1 cellular context compared by ENCODE assay signal in genomic region chr19:1027953-1028902, GRCh38.
A peak's percentile ranks its signal among the peaks of the same experiment; 100 is the strongest.
TF ChIP-seq lines count a peak whose summit lies in the region.

No MANE protein-coding gene starts in this region.

TF ChIP-seq in SK-N-SH, 30 proteins besides CTCF, POLR2A, EP300 and RAD21:
- TF ChIP-seq RCOR1 (IDR thresholded peaks at IDR 0.05; ENCODE audit: low read length) (peak; percentile 73; the same call in 1 of the 2 replicates), MEF2A (IDR thresholded peaks at IDR 0.05; ENCODE audit: borderline replicate concordance, low read depth) (no peak), CHD2 (IDR thresholded peaks at IDR 0.05; ENCODE audit: low read length, partially characterized antibody) (no peak), GATA2 (CRISPR knock-in tag; IDR thresholded peaks at IDR 0.05) (no peak), FOXM1 (IDR thresholded peaks at IDR 0.05; ENCODE audit: low read depth) (no peak), FOSL2 (IDR thresholded peaks at IDR 0.05; ENCODE audit: borderline replicate concordance, low read depth) (no peak), SIN3A (IDR thresholded peaks at IDR 0.05; ENCODE audit: borderline replicate concordance, low read depth, low read length) (peak; percentile 77; the same call in 1 of the 2 replicates), ZBTB33 (IDR thresholded peaks at IDR 0.05; ENCODE audit: borderline replicate concordance, low read depth) (0 out of 2 replicates have a peak, but pooled peaks have one; percentile 14), MXI1 (IDR thresholded peaks at IDR 0.05; ENCODE audit: low read depth, low read length) (no peak), GABPA (IDR thresholded peaks at IDR 0.05; ENCODE audit: low read depth) (peak; percentile 62; the same call in 1 of the 2 replicates), NFIC (IDR thresholded peaks at IDR 0.05; ENCODE audit: borderline replicate concordance) (0 out of 2 replicates have a peak, but pooled peaks have one; percentile 9), JUND (IDR thresholded peaks at IDR 0.05) (no peak), TEAD4 (IDR thresholded peaks at IDR 0.05; ENCODE audit: borderline replicate concordance, insufficient read depth) (peak; percentile 90), POLR2AphosphoS5 (IDR thresholded peaks at IDR 0.05; ENCODE audit: low read depth, low read length) (peak; percentile 69; the same call in 1 of the 2 replicates), FOXJ3 (CRISPR knock-in tag; IDR thresholded peaks at IDR 0.05) (no peak), EZH2phosphoT487 (IDR thresholded peaks at IDR 0.05; ENCODE audit: borderline replicate concordance, low read depth) (no peak), TAF1 (IDR thresholded peaks at IDR 0.05; ENCODE audit: borderline replicate concordance, low read depth, low read length) (peak; percentile 70), RXRA (IDR thresholded peaks at IDR 0.05; ENCODE audit: borderline replicate concordance, low read depth) (peak; percentile 67; the same call in 1 of the 2 replicates), TCF12 (IDR thresholded peaks at IDR 0.05) (peak; percentile 95), RFX5 (IDR thresholded peaks at IDR 0.05; ENCODE audit: low read length) (no peak)
- TF ChIP-seq, protein P1, sequence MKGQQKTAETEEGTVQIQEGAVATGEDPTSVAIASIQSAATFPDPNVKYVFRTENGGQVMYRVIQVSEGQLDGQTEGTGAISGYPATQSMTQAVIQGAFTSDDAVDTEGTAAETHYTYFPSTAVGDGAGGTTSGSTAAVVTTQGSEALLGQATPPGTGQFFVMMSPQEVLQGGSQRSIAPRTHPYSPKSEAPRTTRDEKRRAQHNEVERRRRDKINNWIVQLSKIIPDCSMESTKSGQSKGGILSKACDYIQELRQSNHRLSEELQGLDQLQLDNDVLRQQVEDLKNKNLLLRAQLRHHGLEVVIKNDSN (IDR thresholded peaks at IDR 0.05; ENCODE audit: borderline replicate concordance, low read depth) = no peak
- TF ChIP-seq, protein P2, sequence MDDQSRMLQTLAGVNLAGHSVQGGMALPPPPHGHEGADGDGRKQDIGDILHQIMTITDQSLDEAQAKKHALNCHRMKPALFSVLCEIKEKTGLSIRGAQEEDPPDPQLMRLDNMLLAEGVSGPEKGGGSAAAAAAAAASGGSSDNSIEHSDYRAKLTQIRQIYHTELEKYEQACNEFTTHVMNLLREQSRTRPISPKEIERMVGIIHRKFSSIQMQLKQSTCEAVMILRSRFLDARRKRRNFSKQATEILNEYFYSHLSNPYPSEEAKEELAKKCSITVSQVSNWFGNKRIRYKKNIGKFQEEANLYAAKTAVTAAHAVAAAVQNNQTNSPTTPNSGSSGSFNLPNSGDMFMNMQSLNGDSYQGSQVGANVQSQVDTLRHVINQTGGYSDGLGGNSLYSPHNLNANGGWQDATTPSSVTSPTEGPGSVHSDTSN (IDR thresholded peaks at IDR 0.05) = peak; percentile 36
- TF ChIP-seq, protein P3, sequence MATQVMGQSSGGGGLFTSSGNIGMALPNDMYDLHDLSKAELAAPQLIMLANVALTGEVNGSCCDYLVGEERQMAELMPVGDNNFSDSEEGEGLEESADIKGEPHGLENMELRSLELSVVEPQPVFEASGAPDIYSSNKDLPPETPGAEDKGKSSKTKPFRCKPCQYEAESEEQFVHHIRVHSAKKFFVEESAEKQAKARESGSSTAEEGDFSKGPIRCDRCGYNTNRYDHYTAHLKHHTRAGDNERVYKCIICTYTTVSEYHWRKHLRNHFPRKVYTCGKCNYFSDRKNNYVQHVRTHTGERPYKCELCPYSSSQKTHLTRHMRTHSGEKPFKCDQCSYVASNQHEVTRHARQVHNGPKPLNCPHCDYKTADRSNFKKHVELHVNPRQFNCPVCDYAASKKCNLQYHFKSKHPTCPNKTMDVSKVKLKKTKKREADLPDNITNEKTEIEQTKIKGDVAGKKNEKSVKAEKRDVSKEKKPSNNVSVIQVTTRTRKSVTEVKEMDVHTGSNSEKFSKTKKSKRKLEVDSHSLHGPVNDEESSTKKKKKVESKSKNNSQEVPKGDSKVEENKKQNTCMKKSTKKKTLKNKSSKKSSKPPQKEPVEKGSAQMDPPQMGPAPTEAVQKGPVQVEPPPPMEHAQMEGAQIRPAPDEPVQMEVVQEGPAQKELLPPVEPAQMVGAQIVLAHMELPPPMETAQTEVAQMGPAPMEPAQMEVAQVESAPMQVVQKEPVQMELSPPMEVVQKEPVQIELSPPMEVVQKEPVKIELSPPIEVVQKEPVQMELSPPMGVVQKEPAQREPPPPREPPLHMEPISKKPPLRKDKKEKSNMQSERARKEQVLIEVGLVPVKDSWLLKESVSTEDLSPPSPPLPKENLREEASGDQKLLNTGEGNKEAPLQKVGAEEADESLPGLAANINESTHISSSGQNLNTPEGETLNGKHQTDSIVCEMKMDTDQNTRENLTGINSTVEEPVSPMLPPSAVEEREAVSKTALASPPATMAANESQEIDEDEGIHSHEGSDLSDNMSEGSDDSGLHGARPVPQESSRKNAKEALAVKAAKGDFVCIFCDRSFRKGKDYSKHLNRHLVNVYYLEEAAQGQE (IDR thresholded peaks at IDR 0.05; ENCODE audit: low read depth, low read length) = peak; percentile 78
- TF ChIP-seq, protein P4, sequence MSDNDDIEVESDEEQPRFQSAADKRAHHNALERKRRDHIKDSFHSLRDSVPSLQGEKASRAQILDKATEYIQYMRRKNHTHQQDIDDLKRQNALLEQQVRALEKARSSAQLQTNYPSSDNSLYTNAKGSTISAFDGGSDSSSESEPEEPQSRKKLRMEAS (IDR thresholded peaks at IDR 0.05; ENCODE audit: low read depth) = peak; percentile 56
- TF ChIP-seq, protein P5, sequence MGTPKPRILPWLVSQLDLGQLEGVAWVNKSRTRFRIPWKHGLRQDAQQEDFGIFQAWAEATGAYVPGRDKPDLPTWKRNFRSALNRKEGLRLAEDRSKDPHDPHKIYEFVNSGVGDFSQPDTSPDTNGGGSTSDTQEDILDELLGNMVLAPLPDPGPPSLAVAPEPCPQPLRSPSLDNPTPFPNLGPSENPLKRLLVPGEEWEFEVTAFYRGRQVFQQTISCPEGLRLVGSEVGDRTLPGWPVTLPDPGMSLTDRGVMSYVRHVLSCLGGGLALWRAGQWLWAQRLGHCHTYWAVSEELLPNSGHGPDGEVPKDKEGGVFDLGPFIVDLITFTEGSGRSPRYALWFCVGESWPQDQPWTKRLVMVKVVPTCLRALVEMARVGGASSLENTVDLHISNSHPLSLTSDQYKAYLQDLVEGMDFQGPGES (IDR thresholded peaks at IDR 0.05; ENCODE audit: low read depth, low read length) = no peak
- TF ChIP-seq, protein P6, sequence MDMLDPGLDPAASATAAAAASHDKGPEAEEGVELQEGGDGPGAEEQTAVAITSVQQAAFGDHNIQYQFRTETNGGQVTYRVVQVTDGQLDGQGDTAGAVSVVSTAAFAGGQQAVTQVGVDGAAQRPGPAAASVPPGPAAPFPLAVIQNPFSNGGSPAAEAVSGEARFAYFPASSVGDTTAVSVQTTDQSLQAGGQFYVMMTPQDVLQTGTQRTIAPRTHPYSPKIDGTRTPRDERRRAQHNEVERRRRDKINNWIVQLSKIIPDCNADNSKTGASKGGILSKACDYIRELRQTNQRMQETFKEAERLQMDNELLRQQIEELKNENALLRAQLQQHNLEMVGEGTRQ (IDR thresholded peaks at IDR 0.05; ENCODE audit: borderline replicate concordance, low read depth, low read length) = no peak
